In the genomic region with DNA sequence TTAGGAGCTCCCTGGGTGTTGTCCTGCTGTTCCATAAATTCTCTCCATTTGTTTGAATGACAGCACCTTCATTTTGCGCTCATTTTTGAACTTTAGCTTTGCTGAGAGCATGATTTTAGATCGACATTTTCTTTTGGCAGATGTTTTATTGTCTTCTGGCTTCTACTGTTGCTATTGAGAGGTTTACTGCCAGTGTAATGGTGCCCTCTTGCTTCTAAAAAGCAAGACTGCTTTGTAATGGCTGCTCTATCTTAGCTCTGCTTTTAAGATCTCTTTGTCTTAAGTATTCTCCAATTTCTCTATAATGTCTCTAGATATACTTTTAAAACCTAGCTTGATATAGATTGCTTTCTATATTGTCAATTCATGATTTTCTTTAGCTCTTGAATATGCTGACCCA, we compare ENCODE assay signal across 1 cellular context.
TF ChIP-seq lines count a peak whose summit lies in the region.

No MANE protein-coding gene starts in this region.

TF ChIP-seq in GM23338, 12 proteins besides CTCF, POLR2A, EP300 and RAD21 (continued from another document):
- TF ChIP-seq, protein P1, sequence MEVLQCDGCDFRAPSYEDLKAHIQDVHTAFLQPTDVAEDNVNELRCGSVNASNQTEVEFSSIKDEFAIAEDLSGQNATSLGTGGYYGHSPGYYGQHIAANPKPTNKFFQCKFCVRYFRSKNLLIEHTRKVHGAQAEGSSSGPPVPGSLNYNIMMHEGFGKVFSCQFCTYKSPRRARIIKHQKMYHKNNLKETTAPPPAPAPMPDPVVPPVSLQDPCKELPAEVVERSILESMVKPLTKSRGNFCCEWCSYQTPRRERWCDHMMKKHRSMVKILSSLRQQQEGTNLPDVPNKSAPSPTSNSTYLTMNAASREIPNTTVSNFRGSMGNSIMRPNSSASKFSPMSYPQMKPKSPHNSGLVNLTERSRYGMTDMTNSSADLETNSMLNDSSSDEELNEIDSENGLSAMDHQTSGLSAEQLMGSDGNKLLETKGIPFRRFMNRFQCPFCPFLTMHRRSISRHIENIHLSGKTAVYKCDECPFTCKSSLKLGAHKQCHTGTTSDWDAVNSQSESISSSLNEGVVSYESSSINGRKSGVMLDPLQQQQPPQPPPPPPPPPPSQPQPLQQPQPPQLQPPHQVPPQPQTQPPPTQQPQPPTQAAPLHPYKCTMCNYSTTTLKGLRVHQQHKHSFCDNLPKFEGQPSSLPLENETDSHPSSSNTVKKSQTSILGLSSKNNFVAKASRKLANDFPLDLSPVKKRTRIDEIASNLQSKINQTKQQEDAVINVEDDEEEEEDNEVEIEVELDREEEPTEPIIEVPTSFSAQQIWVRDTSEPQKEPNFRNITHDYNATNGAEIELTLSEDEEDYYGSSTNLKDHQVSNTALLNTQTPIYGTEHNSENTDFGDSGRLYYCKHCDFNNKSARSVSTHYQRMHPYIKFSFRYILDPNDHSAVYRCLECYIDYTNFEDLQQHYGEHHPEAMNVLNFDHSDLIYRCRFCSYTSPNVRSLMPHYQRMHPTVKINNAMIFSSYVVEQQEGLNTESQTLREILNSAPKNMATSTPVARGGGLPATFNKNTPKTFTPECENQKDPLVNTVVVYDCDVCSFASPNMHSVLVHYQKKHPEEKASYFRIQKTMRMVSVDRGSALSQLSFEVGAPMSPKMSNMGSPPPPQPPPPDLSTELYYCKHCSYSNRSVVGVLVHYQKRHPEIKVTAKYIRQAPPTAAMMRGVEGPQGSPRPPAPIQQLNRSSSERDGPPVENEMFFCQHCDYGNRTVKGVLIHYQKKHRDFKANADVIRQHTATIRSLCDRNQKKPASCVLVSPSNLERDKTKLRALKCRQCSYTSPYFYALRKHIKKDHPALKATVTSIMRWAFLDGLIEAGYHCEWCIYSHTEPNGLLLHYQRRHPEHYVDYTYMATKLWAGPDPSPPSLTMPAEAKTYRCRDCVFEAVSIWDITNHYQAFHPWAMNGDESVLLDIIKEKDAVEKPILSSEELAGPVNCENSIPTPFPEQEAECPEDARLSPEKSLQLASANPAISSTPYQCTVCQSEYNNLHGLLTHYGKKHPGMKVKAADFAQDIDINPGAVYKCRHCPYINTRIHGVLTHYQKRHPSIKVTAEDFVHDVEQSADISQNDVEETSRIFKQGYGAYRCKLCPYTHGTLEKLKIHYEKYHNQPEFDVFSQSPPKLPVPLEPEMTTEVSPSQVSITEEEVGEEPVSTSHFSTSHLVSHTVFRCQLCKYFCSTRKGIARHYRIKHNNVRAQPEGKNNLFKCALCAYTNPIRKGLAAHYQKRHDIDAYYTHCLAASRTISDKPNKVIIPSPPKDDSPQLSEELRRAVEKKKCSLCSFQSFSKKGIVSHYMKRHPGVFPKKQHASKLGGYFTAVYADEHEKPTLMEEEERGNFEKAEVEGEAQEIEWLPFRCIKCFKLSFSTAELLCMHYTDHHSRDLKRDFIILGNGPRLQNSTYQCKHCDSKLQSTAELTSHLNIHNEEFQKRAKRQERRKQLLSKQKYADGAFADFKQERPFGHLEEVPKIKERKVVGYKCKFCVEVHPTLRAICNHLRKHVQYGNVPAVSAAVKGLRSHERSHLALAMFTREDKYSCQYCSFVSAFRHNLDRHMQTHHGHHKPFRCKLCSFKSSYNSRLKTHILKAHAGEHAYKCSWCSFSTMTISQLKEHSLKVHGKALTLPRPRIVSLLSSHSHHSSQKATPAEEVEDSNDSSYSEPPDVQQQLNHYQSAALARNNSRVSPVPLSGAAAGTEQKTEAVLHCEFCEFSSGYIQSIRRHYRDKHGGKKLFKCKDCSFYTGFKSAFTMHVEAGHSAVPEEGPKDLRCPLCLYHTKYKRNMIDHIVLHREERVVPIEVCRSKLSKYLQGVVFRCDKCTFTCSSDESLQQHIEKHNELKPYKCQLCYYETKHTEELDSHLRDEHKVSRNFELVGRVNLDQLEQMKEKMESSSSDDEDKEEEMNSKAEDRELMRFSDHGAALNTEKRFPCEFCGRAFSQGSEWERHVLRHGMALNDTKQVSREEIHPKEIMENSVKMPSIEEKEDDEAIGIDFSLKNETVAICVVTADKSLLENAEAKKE (CRISPR knock-in tag; IDR thresholded peaks at IDR 0.05): no peak
TF ChIP-seq in GM23338: peak in this region for 0.
